ENCODE assay signal across 8 cellular contexts in genomic region chr21:38806942-38807284, GRCh38. TPM values are rescaled to one million over a fixed set of nuclear protein-coding genes. Genes with fewer than 3 reads are reported as not detected.
DNase-seq lines count a peak whose midpoint lies in the region; ATAC-seq and TF ChIP-seq lines count a peak whose summit lies in the region.

No MANE protein-coding gene starts in this region.

- H3K4me1 Mint-ChIP-seq in CD4-positive, alpha-beta memory T cell, result peaks cover 24 to 37% (median 32%) of the 10 kb centered on the region in 4 donors
- peaks cover 45% of the 10 kb centered on the region for H3K4me1 Mint-ChIP-seq in type B pancreatic cell (ENCODE audit: unreplicated experiment)

- peak overlapping the region; percentile 53 to 95 (median 79) for H3K27ac Mint-ChIP-seq in CD4-positive, alpha-beta memory T cell
- peak overlapping the region; percentile 90 for H3K27ac Mint-ChIP-seq in type B pancreatic cell

- peak overlapping the region; percentile 89 for H3K9ac ChIP-seq in Loucy (ENCODE audit: low read depth, low read length, poor library complexity, severe bottlenecking)

- peak overlapping the region; percentile 80 to 94 (median 89) for H3K4me3 Mint-ChIP-seq in CD4-positive, alpha-beta memory T cell
- H3K4me3 Mint-ChIP-seq in type B pancreatic cell, result peak overlapping the region; percentile 97

- peak overlapping the region; percentile 59 for H3K27ac ChIP-seq in CD4-positive, alpha-beta memory T cell (ENCODE audit: low read depth, low read length)
- peak overlapping the region; percentile 67 for H3K27ac ChIP-seq in angular gyrus (ENCODE audit: low read depth, low read length)
- H3K27ac ChIP-seq in left lung, result peak overlapping the region; percentile 96 to 97

- no peak overlapping the region for H2AFZ ChIP-seq in Loucy (ENCODE audit: low read length)

- TF ChIP-seq CTCF in Loucy (conservative IDR thresholded peaks at IDR 0.05; ENCODE audit: low read length) (no peak), left lung (IDR thresholded peaks at IDR 0.05) (no peak), type B pancreatic cell (conservative IDR thresholded peaks at IDR 0.05) (no peak), GM20000 (IDR thresholded peaks at IDR 0.05; ENCODE audit: extremely low read depth, missing control alignments) (no peak)

- H3K4me2 ChIP-seq in Loucy (ENCODE audit: low read depth, low read length, poor library complexity, severe bottlenecking), result peak overlapping the region; percentile 83

- no peaks in the 10 kb centered on the region for H3K9me3 Mint-ChIP-seq in CD4-positive, alpha-beta memory T cell
- no peaks in the 10 kb centered on the region for H3K9me3 Mint-ChIP-seq in type B pancreatic cell

- peaks cover 51% of the 10 kb centered on the region for H4K20me1 ChIP-seq in Loucy (ENCODE audit: insufficient read depth, low read length, poor library complexity, severe bottlenecking)

- H3K36me3 Mint-ChIP-seq in CD4-positive, alpha-beta memory T cell, result peaks cover 13 to 17% of the 10 kb centered on the region in 2 donors
- H3K36me3 Mint-ChIP-seq in type B pancreatic cell, result peaks cover 32% of the 10 kb centered on the region

- H3F3A ChIP-seq in Loucy (ENCODE audit: low read depth), result no peaks in the 10 kb centered on the region

- H3K27me3 ChIP-seq in CD4-positive, alpha-beta memory T cell (ENCODE audit: insufficient read depth, low read length), result no peaks in the 10 kb centered on the region
- H3K27me3 ChIP-seq in Loucy (ENCODE audit: insufficient read depth, low read length, poor library complexity, severe bottlenecking) (no peaks in the 10 kb centered on the region), left lung (no peaks in the 10 kb centered on the region)

- POLR2A ChIA-PET in CD4-positive, alpha-beta memory T cell (lab: Charles Lee; ENCODE audit: partially characterized antibody), result interaction anchor here (0.9 to 4.1 kb wide), 3 partner anchors 38 to 66 kb away, joined by 3 to 18 read pairs (median 6); no protein-coding TSS in a partner anchor

- H3K36me3 ChIP-seq in CD4-positive, alpha-beta memory T cell (ENCODE audit: insufficient read depth, low read length), result no peaks in the 10 kb centered on the region
- peaks cover 7% of the 10 kb centered on the region; the same call in 1 of the 2 replicates for H3K36me3 ChIP-seq in Loucy (ENCODE audit: insufficient read depth, low read length)
- H3K36me3 ChIP-seq in left lung, result peaks cover 0 to 29% of the 10 kb centered on the region in 2 donors

- intact Hi-C loops in CD4-positive, alpha-beta memory T cell (cut with micrococcal nuclease), result loop anchor here (2.0 to 5.0 kb wide), 2 partner anchors 580 to 635 kb away; no protein-coding TSS in a partner anchor
- intact Hi-C loops in left lung (cut with DNase I), result loop anchor here in 1 of 2 donors (10.0 kb wide), 2 partner anchors 198 to 302 kb away; no protein-coding TSS in a partner anchor

- H3K4me1 ChIP-seq in CD4-positive, alpha-beta memory T cell (ENCODE audit: insufficient read depth, low read length), result peaks cover 32% of the 10 kb centered on the region
- H3K4me1 ChIP-seq in Loucy (ENCODE audit: insufficient read depth, low read length, poor library complexity, severe bottlenecking) (peaks cover 60% of the 10 kb centered on the region), left lung (peaks cover 25 to 61% of the 10 kb centered on the region in 2 donors)

- no peak for DNase-seq in CD4-positive, alpha-beta memory T cell
- DNase-seq in left lung (no peak), type B pancreatic cell (ENCODE audit: extremely low spot score, unreplicated experiment) (no peak), HPDE6-E6E7 (ENCODE audit: extremely low spot score) (no peak), GM20000 (ENCODE audit: low spot score) (no peak)

- no peaks in the 10 kb centered on the region for H3K9me3 ChIP-seq in CD4-positive, alpha-beta memory T cell (ENCODE audit: control insufficient read depth in 1 of 2, low read length in 2 of 2)
- H3K9me3 ChIP-seq in Loucy (ENCODE audit: insufficient read depth, low read depth, low read length) (no peaks in the 10 kb centered on the region), left lung (no peaks in the 10 kb centered on the region)

- H3K9me2 ChIP-seq in Loucy (replicated peaks; ENCODE audit: low read depth, low read length), result no peaks in the 10 kb centered on the region

- CTCF ChIA-PET in CD4-positive, alpha-beta memory T cell (lab: Charles Lee; ENCODE audit: partially characterized antibody), result interaction anchor here (1.1 to 4.2 kb wide), 4 partner anchors 25 to 378 kb away, joined by 3 to 19 read pairs (median 6); no protein-coding TSS in a partner anchor

- no peaks in the 10 kb centered on the region for H3K27me3 Mint-ChIP-seq in CD4-positive, alpha-beta memory T cell
- H3K27me3 Mint-ChIP-seq in type B pancreatic cell, result no peaks in the 10 kb centered on the region

- H3K4me3 ChIP-seq in CD4-positive, alpha-beta memory T cell (ENCODE audit: low read length in 2 of 2), result peak overlapping the region; percentile 1 to 62
- peak overlapping the region; percentile 93 for H3K4me3 ChIP-seq in Loucy (ENCODE audit: low read length, poor library complexity, severe bottlenecking)
- peak overlapping the region; percentile 70 to 90 for H3K4me3 ChIP-seq in left lung

- ATAC-seq in left lung (no peak), HG03469 (IDR thresholded peaks at IDR 0.05; ENCODE audit: unreplicated experiment) (no peak)

- peaks cover 73% of the 10 kb centered on the region for H3K79me2 ChIP-seq in Loucy (ENCODE audit: insufficient read depth, low read length)

RNA-seq across cellular contexts. Expression of gene ETS2, which starts 1.2 kb away (rescaled TPM):
- total RNA-seq in CD4-positive, alpha-beta memory T cell, result 10 to 100 TPM; 14.6 to 15.2 TPM
- 1 to 10 TPM; 3.0 to 8.6 TPM for polyA plus RNA-seq in CD4-positive, alpha-beta memory T cell
- 100 to 1,000 TPM in 1 of 2 donors, 10 to 100 TPM in 1; 93.2 to 129 TPM for total RNA-seq in left lung
- 42.2 and 46.8 TPM in 2 replicates for total RNA-seq in type B pancreatic cell (ENCODE audit: low replicate concordance)

Comparison
In these comparisons a context has a peak if more than half of its experiments do, and no peak if none do; other contexts are left out.
1. H3K4me3 ChIP-seq: peak in every context shown above with its lines; median percentile 93 in Loucy; 80 in left lung; 32 in CD4-positive, alpha-beta memory T cell.